ENCODE assay signal across 1 cellular context in the genomic region with DNA sequence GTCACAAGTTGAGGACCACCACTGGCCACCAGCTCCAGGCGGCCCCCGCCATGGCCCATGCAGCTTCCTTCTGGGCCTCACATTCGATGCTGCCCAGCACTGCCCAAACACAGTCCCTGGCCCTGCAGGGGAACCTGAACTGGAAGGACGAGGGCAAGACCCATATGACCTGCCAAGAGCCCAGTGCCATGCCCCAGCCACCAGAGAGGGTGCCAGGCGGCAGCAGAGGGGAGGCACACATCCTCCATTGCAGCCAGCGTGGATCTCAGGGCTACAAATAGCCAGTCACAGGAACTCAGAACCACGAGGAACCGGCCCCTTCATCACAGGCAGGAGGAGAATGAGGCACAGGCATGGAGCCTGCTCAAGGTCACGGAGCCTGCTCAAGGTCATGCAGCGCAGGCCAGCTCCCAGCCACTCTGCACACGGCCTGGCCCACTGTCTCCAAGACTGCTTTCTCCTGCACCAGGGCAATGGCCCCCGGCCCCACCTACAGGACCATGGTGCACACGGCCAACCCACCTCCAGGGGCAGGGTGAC.
TF ChIP-seq lines count a peak whose summit lies in the region.

No MANE protein-coding gene starts in this region.

TF ChIP-seq in H1, 55 proteins besides CTCF, POLR2A, EP300 and RAD21:
- TF ChIP-seq TEAD4 (IDR thresholded peaks at IDR 0.05; ENCODE audit: low read depth, low read length) (no peak), JUND (IDR thresholded peaks at IDR 0.05; ENCODE audit: low read length) (no peak), MAFK (IDR thresholded peaks at IDR 0.05; ENCODE audit: low read depth, low read length) (no peak), PHF8 (conservative IDR thresholded peaks at IDR 0.05; ENCODE audit: low read depth, low read length) (no peak), SIRT6 (IDR thresholded peaks at IDR 0.05; ENCODE audit: low read length) (no peak), SUZ12 (IDR thresholded peaks at IDR 0.05; ENCODE audit: low read length) (no peak), JUN (IDR thresholded peaks at IDR 0.05; ENCODE audit: low read depth, low read length) (no peak), EGR1 (IDR thresholded peaks at IDR 0.05; ENCODE audit: borderline replicate concordance, low read depth, low read length) (no peak), BCL11A (IDR thresholded peaks at IDR 0.05; ENCODE audit: low read depth in 2 of 2, low read length in 2 of 2) (no peak)
- TF ChIP-seq, protein P1, sequence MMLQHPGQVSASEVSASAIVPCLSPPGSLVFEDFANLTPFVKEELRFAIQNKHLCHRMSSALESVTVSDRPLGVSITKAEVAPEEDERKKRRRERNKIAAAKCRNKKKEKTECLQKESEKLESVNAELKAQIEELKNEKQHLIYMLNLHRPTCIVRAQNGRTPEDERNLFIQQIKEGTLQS (IDR thresholded peaks at IDR 0.05; ENCODE audit: insufficient read depth, low read depth, low read length), result no peak
- TF ChIP-seq, protein P2, sequence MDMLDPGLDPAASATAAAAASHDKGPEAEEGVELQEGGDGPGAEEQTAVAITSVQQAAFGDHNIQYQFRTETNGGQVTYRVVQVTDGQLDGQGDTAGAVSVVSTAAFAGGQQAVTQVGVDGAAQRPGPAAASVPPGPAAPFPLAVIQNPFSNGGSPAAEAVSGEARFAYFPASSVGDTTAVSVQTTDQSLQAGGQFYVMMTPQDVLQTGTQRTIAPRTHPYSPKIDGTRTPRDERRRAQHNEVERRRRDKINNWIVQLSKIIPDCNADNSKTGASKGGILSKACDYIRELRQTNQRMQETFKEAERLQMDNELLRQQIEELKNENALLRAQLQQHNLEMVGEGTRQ (IDR thresholded peaks at IDR 0.05; ENCODE audit: low read length), result no peak
- TF ChIP-seq, protein P3, sequence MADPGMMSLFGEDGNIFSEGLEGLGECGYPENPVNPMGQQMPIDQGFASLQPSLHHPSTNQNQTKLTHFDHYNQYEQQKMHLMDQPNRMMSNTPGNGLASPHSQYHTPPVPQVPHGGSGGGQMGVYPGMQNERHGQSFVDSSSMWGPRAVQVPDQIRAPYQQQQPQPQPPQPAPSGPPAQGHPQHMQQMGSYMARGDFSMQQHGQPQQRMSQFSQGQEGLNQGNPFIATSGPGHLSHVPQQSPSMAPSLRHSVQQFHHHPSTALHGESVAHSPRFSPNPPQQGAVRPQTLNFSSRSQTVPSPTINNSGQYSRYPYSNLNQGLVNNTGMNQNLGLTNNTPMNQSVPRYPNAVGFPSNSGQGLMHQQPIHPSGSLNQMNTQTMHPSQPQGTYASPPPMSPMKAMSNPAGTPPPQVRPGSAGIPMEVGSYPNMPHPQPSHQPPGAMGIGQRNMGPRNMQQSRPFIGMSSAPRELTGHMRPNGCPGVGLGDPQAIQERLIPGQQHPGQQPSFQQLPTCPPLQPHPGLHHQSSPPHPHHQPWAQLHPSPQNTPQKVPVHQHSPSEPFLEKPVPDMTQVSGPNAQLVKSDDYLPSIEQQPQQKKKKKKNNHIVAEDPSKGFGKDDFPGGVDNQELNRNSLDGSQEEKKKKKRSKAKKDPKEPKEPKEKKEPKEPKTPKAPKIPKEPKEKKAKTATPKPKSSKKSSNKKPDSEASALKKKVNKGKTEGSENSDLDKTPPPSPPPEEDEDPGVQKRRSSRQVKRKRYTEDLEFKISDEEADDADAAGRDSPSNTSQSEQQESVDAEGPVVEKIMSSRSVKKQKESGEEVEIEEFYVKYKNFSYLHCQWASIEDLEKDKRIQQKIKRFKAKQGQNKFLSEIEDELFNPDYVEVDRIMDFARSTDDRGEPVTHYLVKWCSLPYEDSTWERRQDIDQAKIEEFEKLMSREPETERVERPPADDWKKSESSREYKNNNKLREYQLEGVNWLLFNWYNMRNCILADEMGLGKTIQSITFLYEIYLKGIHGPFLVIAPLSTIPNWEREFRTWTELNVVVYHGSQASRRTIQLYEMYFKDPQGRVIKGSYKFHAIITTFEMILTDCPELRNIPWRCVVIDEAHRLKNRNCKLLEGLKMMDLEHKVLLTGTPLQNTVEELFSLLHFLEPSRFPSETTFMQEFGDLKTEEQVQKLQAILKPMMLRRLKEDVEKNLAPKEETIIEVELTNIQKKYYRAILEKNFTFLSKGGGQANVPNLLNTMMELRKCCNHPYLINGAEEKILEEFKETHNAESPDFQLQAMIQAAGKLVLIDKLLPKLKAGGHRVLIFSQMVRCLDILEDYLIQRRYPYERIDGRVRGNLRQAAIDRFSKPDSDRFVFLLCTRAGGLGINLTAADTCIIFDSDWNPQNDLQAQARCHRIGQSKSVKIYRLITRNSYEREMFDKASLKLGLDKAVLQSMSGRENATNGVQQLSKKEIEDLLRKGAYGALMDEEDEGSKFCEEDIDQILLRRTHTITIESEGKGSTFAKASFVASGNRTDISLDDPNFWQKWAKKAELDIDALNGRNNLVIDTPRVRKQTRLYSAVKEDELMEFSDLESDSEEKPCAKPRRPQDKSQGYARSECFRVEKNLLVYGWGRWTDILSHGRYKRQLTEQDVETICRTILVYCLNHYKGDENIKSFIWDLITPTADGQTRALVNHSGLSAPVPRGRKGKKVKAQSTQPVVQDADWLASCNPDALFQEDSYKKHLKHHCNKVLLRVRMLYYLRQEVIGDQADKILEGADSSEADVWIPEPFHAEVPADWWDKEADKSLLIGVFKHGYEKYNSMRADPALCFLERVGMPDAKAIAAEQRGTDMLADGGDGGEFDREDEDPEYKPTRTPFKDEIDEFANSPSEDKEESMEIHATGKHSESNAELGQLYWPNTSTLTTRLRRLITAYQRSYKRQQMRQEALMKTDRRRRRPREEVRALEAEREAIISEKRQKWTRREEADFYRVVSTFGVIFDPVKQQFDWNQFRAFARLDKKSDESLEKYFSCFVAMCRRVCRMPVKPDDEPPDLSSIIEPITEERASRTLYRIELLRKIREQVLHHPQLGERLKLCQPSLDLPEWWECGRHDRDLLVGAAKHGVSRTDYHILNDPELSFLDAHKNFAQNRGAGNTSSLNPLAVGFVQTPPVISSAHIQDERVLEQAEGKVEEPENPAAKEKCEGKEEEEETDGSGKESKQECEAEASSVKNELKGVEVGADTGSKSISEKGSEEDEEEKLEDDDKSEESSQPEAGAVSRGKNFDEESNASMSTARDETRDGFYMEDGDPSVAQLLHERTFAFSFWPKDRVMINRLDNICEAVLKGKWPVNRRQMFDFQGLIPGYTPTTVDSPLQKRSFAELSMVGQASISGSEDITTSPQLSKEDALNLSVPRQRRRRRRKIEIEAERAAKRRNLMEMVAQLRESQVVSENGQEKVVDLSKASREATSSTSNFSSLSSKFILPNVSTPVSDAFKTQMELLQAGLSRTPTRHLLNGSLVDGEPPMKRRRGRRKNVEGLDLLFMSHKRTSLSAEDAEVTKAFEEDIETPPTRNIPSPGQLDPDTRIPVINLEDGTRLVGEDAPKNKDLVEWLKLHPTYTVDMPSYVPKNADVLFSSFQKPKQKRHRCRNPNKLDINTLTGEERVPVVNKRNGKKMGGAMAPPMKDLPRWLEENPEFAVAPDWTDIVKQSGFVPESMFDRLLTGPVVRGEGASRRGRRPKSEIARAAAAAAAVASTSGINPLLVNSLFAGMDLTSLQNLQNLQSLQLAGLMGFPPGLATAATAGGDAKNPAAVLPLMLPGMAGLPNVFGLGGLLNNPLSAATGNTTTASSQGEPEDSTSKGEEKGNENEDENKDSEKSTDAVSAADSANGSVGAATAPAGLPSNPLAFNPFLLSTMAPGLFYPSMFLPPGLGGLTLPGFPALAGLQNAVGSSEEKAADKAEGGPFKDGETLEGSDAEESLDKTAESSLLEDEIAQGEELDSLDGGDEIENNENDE (IDR thresholded peaks at IDR 0.05; ENCODE audit: insufficient replicate concordance, low read length), result no peak
